In the genomic region with DNA sequence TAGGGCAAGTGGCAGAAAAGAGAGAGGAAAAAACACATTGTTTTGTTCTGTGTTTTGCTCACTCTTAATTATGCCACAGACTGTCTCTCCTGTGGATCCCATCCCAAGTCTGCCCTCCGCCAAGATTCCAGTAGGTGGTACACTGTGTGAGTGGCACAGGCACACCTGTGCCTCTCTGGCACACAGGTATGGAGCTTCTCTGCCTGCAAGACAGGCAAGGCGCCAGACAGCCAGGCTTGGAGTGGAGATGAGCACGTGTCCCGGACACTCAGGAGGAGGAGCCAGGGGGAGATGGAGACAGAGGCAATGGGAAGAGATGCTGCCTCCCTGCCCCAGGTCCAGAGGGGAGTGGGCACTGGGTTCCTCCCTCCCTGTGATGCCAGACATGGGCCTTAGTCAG, we compare ENCODE assay signal across 22 cellular contexts. TPM values are rescaled to one million over a fixed set of nuclear protein-coding genes. Genes with fewer than 3 reads are reported as not detected.
DNase-seq lines count a peak whose midpoint lies in the region; ATAC-seq lines count a peak whose summit lies in the region.
"Had no signal": no experiment of that assay in that cellular context is flagged by ENCODE, and none has a peak within 500 bp of the region (broad histone marks: within the 10 kb centered on the region; RNA-seq: fewer than 3 reads in every experiment).

No MANE protein-coding gene starts in this region.

- no peaks in the 10 kb centered on the region for H3K36me3 ChIP-seq in neuronal stem cell (replicated peaks in 1 of 2; ENCODE audit: control insufficient read depth in 2 of 2, insufficient read depth in 2 of 2, low read length in 2 of 2)
- H3K36me3 ChIP-seq: BE2C, heart left ventricle, pancreas, right lobe of liver, upper lobe of left lung had no signal

- H2AK5ac ChIP-seq in neuronal stem cell (ENCODE audit: low read depth, low read length), result no peak overlapping the region

- H2BK12ac ChIP-seq in neuronal stem cell (ENCODE audit: low read length), result peak overlapping the region; percentile 18

- no peak overlapping the region for H3K9ac ChIP-seq in neuronal stem cell (ENCODE audit: low read depth, low read length, poor library complexity)

- H3K14ac ChIP-seq in neuronal stem cell (ENCODE audit: low read length), result no peak overlapping the region

- H3K27me3 ChIP-seq in neuronal stem cell (ENCODE audit: control insufficient read depth in 3 of 3, insufficient read depth in 3 of 3, low read depth in 1 of 3, low read length in 3 of 3), result peaks cover 0 to 52% (median 12%) of the 10 kb centered on the region in 3 experiments
- H3K27me3 ChIP-seq: BE2C, right lobe of liver had no signal

- H2BK120ac ChIP-seq in neuronal stem cell (ENCODE audit: low read depth, low read length), result peak overlapping the region; percentile 13

- H2AFZ ChIP-seq in neuronal stem cell (ENCODE audit: low read length), result no peak overlapping the region

- no peak overlapping the region for H3K27ac ChIP-seq in neuronal stem cell (replicated peaks; ENCODE audit: low read length)
- H3K27ac ChIP-seq: heart left ventricle, pancreas, right lobe of liver, upper lobe of left lung had no signal

- DNase-seq in NCI-H526 (lab: John Stamatoyannopoulos, UW) (peak; percentile 77 to 78), NCI-H526 treated with DMSO at 0.1 percent for 48 hours (lab: John Stamatoyannopoulos, UW) (no peak), NCI-H187 treated with DMSO at 0.1 percent for 48 hours (lab: John Stamatoyannopoulos, UW) (peak; percentile 33), NCI-H510A (lab: John Stamatoyannopoulos, UW) (peak; percentile 93), neuronal stem cell (ENCODE audit: low spot score) (no peak), NCI-H226 (no peak)
- no peak for DNase-seq in effector CD8-positive, alpha-beta T cell (lab: John Stamatoyannopoulos, UW)
- DNase-seq: activated CD4-positive, alpha-beta T cell treated with anti-CD3 and anti-CD28 coated beads, Interleukin-2, amount 10 ng/mL, durations not matched to agents 24 days and 14 days; activated naive CD4-positive, alpha-beta T cell treated with anti-CD3 and anti-CD28 coated beads for 36 hours; activated T-cell treated with anti-CD3 and anti-CD28 coated beads, Interleukin-2, amount 50 U/mL, for 72 hours; aorta; BE2C; H7; heart left ventricle; left colon; natural killer cell; NCI-H1694; pancreas; right lobe of liver; T-helper 17 cell; upper lobe of left lung had no signal

- H4K91ac ChIP-seq in neuronal stem cell (ENCODE audit: low read depth, low read length, poor library complexity), result no peak overlapping the region

- H4K8ac ChIP-seq in neuronal stem cell (ENCODE audit: low read depth, low read length), result no peak overlapping the region

- H2BK15ac ChIP-seq in neuronal stem cell (ENCODE audit: low read length), result no peak overlapping the region

- no peaks in the 10 kb centered on the region for H3K9me3 ChIP-seq in neuronal stem cell (replicated peaks in 1 of 2; ENCODE audit: control insufficient read depth in 2 of 2, insufficient read depth in 1 of 2, low read depth in 1 of 2, low read length in 2 of 2)
- H3K9me3 ChIP-seq: BE2C, heart left ventricle, pancreas, right lobe of liver, upper lobe of left lung had no signal

- H3K18ac ChIP-seq in neuronal stem cell (ENCODE audit: low read length), result no peak overlapping the region

- peaks cover 0 to 41% of the 10 kb centered on the region in 2 donors for H3K4me1 ChIP-seq in neuronal stem cell (ENCODE audit: control insufficient read depth in 2 of 2, insufficient read depth in 1 of 2, low read depth in 1 of 2, low read length in 2 of 2)
- H3K4me1 ChIP-seq: pancreas, right lobe of liver had no signal

- no peak overlapping the region for H3K4me2 ChIP-seq in neuronal stem cell (ENCODE audit: insufficient read depth, low read length, poor library complexity, severe bottlenecking)

- ATAC-seq in HG03342 (IDR thresholded peaks at IDR 0.05; ENCODE audit: unreplicated experiment), result no peak
- ATAC-seq: activated T-cell treated with anti-CD3 and anti-CD28 coated beads, Interleukin-2, amount 50 U/mL, for 72 hours; heart left ventricle; left colon; natural killer cell; right lobe of liver; T-helper 17 cell had no signal

- no peak overlapping the region for H3K4ac ChIP-seq in neuronal stem cell (ENCODE audit: low read length)

- H3K23ac ChIP-seq in neuronal stem cell (ENCODE audit: low read depth, low read length, poor library complexity), result no peak overlapping the region

- no peaks in the 10 kb centered on the region for H3K79me1 ChIP-seq in neuronal stem cell (ENCODE audit: low read depth, low read length)

- no peak overlapping the region for H3K4me3 ChIP-seq in neuronal stem cell (ENCODE audit: low read length in 2 of 2)
- H3K4me3 ChIP-seq: heart left ventricle, pancreas, right lobe of liver, upper lobe of left lung had no signal

- no peak overlapping the region for H2BK5ac ChIP-seq in neuronal stem cell (ENCODE audit: low read length)

- no CpG with 5 or more reads among the region's 4 CpGs for WGBS in neuronal stem cell (ENCODE audit: extremely low coverage in 2 of 2, insufficient read length in 2 of 2, insufficient replicate concordance in 1 of 2), 2 donors

RNA-seq across cellular contexts. Expression of gene GRIK3, which starts 6.5 kb away (rescaled TPM):
- polyA plus RNA-seq in neuronal stem cell (2013, experiment 1 of 2), result 1.2 TPM
- polyA plus RNA-seq in neuronal stem cell (2013, experiment 2 of 2), result 1.1 TPM
- polyA plus RNA-seq: aorta had no signal

Comparison
In these comparisons a context has a peak if more than half of its experiments do, and no peak if none do; other contexts are left out.
1. DNase-seq: peak in NCI-H526 (2 of 2), NCI-H187 treated with DMSO at 0.1 percent for 48 hours (single experiment) and NCI-H510A (single experiment); none in NCI-H526 treated with DMSO at 0.1 percent for 48 hours (single experiment), neuronal stem cell (single experiment), effector CD8-positive, alpha-beta T cell (single experiment) and NCI-H226 (single experiment).